In the genomic region with DNA sequence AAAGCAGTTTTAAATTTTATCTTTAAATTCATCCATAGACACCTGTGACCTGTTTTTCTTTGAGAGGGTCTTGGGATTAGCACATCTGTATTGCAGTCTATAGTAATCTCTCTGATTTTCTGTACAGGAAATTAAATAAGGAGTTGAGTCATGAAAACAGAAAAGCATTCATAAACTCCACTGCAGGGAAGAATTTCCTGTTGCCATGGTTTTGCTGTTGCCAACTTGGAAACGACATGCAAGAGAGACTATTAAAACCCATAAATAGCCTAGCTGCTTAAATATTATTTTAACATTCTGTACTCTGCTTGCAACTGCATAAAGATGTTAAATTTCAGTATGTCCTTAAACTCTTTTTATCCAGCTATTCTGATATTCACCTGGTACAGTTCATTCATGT, we compare ENCODE assay signal across 12 cellular contexts.
A peak's percentile ranks its signal among the peaks of the same experiment; 100 is the strongest.
DNase-seq lines count a peak whose midpoint lies in the region; ATAC-seq and TF ChIP-seq lines count a peak whose summit lies in the region.
"Had no signal": no experiment of that assay in that cellular context is flagged by ENCODE, and none has a peak within 500 bp of the region (broad histone marks: within the 10 kb centered on the region; RNA-seq: fewer than 3 reads in every experiment).

No MANE protein-coding gene starts in this region.

- H3K4me3 Mint-ChIP-seq in endothelial cell (ENCODE audit: unreplicated experiment), result peak overlapping the region; percentile 61
- H3K4me3 Mint-ChIP-seq in WTC11, result no peak overlapping the region
- H3K4me3 Mint-ChIP-seq: CD8-positive, alpha-beta T cell; effector memory CD8-positive, alpha-beta T cell had no signal

- TF ChIP-seq CTCF in AG09309 (IDR thresholded peaks at IDR 0.05; ENCODE audit: control insufficient read depth, insufficient read depth, low read depth, low read length, missing control alignments) (no peak), endothelial cell (IDR thresholded peaks at IDR 0.05; ENCODE audit: unreplicated experiment) (no peak), WTC11 (IDR thresholded peaks at IDR 0.05) (no peak)

- peaks cover 1% of the 10 kb centered on the region for H3K27me3 Mint-ChIP-seq in endothelial cell (ENCODE audit: unreplicated experiment)
- no peaks in the 10 kb centered on the region for H3K27me3 Mint-ChIP-seq in WTC11 (ENCODE audit: low read depth)
- H3K27me3 Mint-ChIP-seq: effector memory CD8-positive, alpha-beta T cell had no signal

- CTCF ChIA-PET in WTC11 (lab: Charles Lee), result no interaction called here

- POLR2A ChIA-PET in WTC11 (lab: Charles Lee), result no interaction called here

- H3K9me3 Mint-ChIP-seq in endothelial cell (ENCODE audit: unreplicated experiment) (no peaks in the 10 kb centered on the region), WTC11 (peaks cover 34% of the 10 kb centered on the region)

- ATAC-seq in WTC11, result no peak
- ATAC-seq: CD8-positive, alpha-beta T cell; effector memory CD8-positive, alpha-beta T cell; HCT116; mucosa of descending colon had no signal

- no peak overlapping the region for H3K4me3 ChIP-seq in AG09309 (ENCODE audit: control insufficient read depth, low read depth, low read length)
- H3K4me3 ChIP-seq: mucosa of descending colon had no signal

- no peak overlapping the region for H3K27ac Mint-ChIP-seq in endothelial cell (ENCODE audit: unreplicated experiment)
- H3K27ac Mint-ChIP-seq in WTC11, result no peak overlapping the region
- H3K27ac Mint-ChIP-seq: CD8-positive, alpha-beta T cell; effector memory CD8-positive, alpha-beta T cell had no signal

- H3K4me1 Mint-ChIP-seq in endothelial cell (ENCODE audit: unreplicated experiment) (peaks cover 14% of the 10 kb centered on the region), WTC11 (peaks cover 56% of the 10 kb centered on the region)

- H3K36me3 Mint-ChIP-seq in endothelial cell (ENCODE audit: low read depth, unreplicated experiment) (peaks cover 26% of the 10 kb centered on the region), WTC11 (peaks cover 36% of the 10 kb centered on the region)

- DNase-seq in AG09309 (ENCODE audit: low read depth) (peak; percentile 91), RPMI7951 (ENCODE audit: low read depth) (peak; percentile 72), endothelial cell (ENCODE audit: low spot score) (no peak), mucosa of gallbladder (ENCODE audit: low spot score) (peak; percentile 23), WTC11 (ENCODE audit: low spot score) (no peak), NAMALWA (ENCODE audit: low spot score) (no peak), NCI-H1105 treated with DMSO at 0.1 percent for 48 hours (lab: John Stamatoyannopoulos, UW) (no peak)
- DNase-seq in activated CD4-positive, alpha-beta T cell treated with anti-CD3 and anti-CD28 coated beads for 1 hour, result no peak
- DNase-seq: CD8-positive, alpha-beta T cell; effector memory CD8-positive, alpha-beta T cell; mucosa of descending colon had no signal

TF ChIP-seq in WTC11, 78 proteins besides CTCF, POLR2A, EP300 and RAD21:
- TF ChIP-seq, protein P1, sequence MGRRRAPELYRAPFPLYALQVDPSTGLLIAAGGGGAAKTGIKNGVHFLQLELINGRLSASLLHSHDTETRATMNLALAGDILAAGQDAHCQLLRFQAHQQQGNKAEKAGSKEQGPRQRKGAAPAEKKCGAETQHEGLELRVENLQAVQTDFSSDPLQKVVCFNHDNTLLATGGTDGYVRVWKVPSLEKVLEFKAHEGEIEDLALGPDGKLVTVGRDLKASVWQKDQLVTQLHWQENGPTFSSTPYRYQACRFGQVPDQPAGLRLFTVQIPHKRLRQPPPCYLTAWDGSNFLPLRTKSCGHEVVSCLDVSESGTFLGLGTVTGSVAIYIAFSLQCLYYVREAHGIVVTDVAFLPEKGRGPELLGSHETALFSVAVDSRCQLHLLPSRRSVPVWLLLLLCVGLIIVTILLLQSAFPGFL (CRISPR knock-in tag; IDR thresholded peaks at IDR 0.05; ENCODE audit: borderline replicate concordance), result no peak
- TF ChIP-seq ELF4 (CRISPR knock-in tag; IDR thresholded peaks at IDR 0.05; ENCODE audit: low read depth), result no peak
- no peak for TF ChIP-seq NFE2L1 (CRISPR knock-in tag; IDR thresholded peaks at IDR 0.05)
- TF ChIP-seq, protein P2, sequence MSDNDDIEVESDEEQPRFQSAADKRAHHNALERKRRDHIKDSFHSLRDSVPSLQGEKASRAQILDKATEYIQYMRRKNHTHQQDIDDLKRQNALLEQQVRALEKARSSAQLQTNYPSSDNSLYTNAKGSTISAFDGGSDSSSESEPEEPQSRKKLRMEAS (CRISPR knock-in tag; IDR thresholded peaks at IDR 0.05), result no peak
- TF ChIP-seq CBFB (CRISPR knock-in tag; IDR thresholded peaks at IDR 0.05; ENCODE audit: low read depth), result no peak
- TF ChIP-seq GRHL2 (CRISPR knock-in tag; IDR thresholded peaks at IDR 0.05; ENCODE audit: insufficient replicate concordance, severe bottlenecking), result no peak
- TF ChIP-seq ZNF138 (CRISPR knock-in tag; conservative IDR thresholded peaks at IDR 0.05), result no peak
- TF ChIP-seq, protein P3, sequence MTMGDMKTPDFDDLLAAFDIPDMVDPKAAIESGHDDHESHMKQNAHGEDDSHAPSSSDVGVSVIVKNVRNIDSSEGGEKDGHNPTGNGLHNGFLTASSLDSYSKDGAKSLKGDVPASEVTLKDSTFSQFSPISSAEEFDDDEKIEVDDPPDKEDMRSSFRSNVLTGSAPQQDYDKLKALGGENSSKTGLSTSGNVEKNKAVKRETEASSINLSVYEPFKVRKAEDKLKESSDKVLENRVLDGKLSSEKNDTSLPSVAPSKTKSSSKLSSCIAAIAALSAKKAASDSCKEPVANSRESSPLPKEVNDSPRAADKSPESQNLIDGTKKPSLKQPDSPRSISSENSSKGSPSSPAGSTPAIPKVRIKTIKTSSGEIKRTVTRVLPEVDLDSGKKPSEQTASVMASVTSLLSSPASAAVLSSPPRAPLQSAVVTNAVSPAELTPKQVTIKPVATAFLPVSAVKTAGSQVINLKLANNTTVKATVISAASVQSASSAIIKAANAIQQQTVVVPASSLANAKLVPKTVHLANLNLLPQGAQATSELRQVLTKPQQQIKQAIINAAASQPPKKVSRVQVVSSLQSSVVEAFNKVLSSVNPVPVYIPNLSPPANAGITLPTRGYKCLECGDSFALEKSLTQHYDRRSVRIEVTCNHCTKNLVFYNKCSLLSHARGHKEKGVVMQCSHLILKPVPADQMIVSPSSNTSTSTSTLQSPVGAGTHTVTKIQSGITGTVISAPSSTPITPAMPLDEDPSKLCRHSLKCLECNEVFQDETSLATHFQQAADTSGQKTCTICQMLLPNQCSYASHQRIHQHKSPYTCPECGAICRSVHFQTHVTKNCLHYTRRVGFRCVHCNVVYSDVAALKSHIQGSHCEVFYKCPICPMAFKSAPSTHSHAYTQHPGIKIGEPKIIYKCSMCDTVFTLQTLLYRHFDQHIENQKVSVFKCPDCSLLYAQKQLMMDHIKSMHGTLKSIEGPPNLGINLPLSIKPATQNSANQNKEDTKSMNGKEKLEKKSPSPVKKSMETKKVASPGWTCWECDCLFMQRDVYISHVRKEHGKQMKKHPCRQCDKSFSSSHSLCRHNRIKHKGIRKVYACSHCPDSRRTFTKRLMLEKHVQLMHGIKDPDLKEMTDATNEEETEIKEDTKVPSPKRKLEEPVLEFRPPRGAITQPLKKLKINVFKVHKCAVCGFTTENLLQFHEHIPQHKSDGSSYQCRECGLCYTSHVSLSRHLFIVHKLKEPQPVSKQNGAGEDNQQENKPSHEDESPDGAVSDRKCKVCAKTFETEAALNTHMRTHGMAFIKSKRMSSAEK (CRISPR knock-in tag; IDR thresholded peaks at IDR 0.05; ENCODE audit: borderline replicate concordance), result no peak
TF ChIP-seq in WTC11: peak in this region for 0.

Comparison
In these comparisons a context has a peak if more than half of its experiments do, and no peak if none do; other contexts are left out.
1. DNase-seq: peak in AG09309 (single experiment), RPMI7951 (single experiment) and mucosa of gallbladder (single experiment); none in endothelial cell (single experiment), WTC11 (single experiment), NAMALWA (single experiment), activated CD4-positive, alpha-beta T cell treated with anti-CD3 and anti-CD28 coated beads for 1 hour (single experiment) and NCI-H1105 treated with DMSO at 0.1 percent for 48 hours (single experiment).